ENCODE assay signal across 12 cellular contexts in the genomic region with DNA sequence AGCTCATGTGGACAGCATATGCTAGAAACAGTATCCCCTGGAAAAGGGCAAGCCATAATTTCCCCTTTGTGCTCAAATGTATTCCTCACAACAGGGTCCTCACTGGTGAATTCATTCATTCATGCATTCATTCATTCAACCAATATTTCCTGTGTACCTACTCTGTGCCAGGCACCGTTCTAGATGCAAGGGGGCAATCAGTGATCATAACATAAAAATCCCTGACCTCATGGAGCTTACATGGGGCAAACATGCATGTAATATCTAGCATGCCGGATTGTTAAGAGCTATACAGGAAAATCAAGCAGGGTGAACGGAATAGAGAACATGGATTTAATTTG. TPM values are rescaled to one million over a fixed set of nuclear protein-coding genes. Genes with fewer than 3 reads are reported as not detected.
DNase-seq lines count a peak whose midpoint lies in the region; ATAC-seq and TF ChIP-seq lines count a peak whose summit lies in the region.
"Had no signal": no experiment of that assay in that cellular context is flagged by ENCODE, and none has a peak within 500 bp of the region (broad histone marks: within the 10 kb centered on the region; RNA-seq: fewer than 3 reads in every experiment).

No MANE protein-coding gene starts in this region.

- H3K36me3 Mint-ChIP-seq in activated T-cell treated with anti-CD3 and anti-CD28 coated beads, Interleukin-2, amount 50 U/mL, for 4 hours (ENCODE audit: insufficient read depth) = peaks cover 23% of the 10 kb centered on the region
- H3K36me3 Mint-ChIP-seq in T-cell = peaks cover 24% of the 10 kb centered on the region
- H3K36me3 Mint-ChIP-seq in endothelial cell (ENCODE audit: low read depth, unreplicated experiment) = peaks cover 21% of the 10 kb centered on the region

- no peak for ATAC-seq in activated T-cell treated with anti-CD3 and anti-CD28 coated beads, Interleukin-2, amount 50 U/mL, for 4 hours
- ATAC-seq in T-cell (replicated peaks in 1 of 4) = no peak
- ATAC-seq in stimulated activated naive CD8-positive, alpha-beta T cell treated with anti-CD3 and anti-CD28 coated beads, Interleukin-15, amount 100 ng/mL, for 72 hours = no peak

- H3K27ac Mint-ChIP-seq in T-cell (peak overlapping the region; percentile 70 to 75), endothelial cell (ENCODE audit: unreplicated experiment) (peak overlapping the region; percentile 4)
- H3K27ac Mint-ChIP-seq in stimulated activated naive CD8-positive, alpha-beta T cell treated with anti-CD3 and anti-CD28 coated beads, Interleukin-15, amount 100 ng/mL, for 72 hours = peak overlapping the region; percentile 75 to 83

- CTCF ChIA-PET in T-cell (lab: Charles Lee) = interaction anchor here (0.6 to 1.0 kb wide), 3 partner anchors 22 to 982 kb away, joined by 3 to 4 read pairs (median 4); no protein-coding TSS in a partner anchor

- TF ChIP-seq CTCF in endothelial cell (IDR thresholded peaks at IDR 0.05; ENCODE audit: unreplicated experiment) = no peak

- H3K27me3 Mint-ChIP-seq in activated T-cell treated with anti-CD3 and anti-CD28 coated beads, Interleukin-2, amount 50 U/mL, for 4 hours (ENCODE audit: low read depth) = no peaks in the 10 kb centered on the region
- H3K27me3 Mint-ChIP-seq in T-cell (no peaks in the 10 kb centered on the region), endothelial cell (ENCODE audit: unreplicated experiment) (peaks cover 8% of the 10 kb centered on the region)
- H3K27me3 Mint-ChIP-seq in stimulated activated naive CD8-positive, alpha-beta T cell treated with anti-CD3 and anti-CD28 coated beads, Interleukin-15, amount 100 ng/mL, for 72 hours = no peaks in the 10 kb centered on the region

- peak overlapping the region; percentile 98 for H3K4me3 Mint-ChIP-seq in activated T-cell treated with anti-CD3 and anti-CD28 coated beads, Interleukin-2, amount 50 U/mL, for 4 hours
- H3K4me3 Mint-ChIP-seq in T-cell = peak overlapping the region; percentile 91 to 97 (median 93)
- peak overlapping the region; percentile 97 for H3K4me3 Mint-ChIP-seq in endothelial cell (ENCODE audit: unreplicated experiment)
- H3K4me3 Mint-ChIP-seq in stimulated activated naive CD8-positive, alpha-beta T cell treated with anti-CD3 and anti-CD28 coated beads, Interleukin-15, amount 100 ng/mL, for 72 hours = peak overlapping the region; percentile 100

- no peaks in the 10 kb centered on the region for H3K9me3 Mint-ChIP-seq in activated T-cell treated with anti-CD3 and anti-CD28 coated beads, Interleukin-2, amount 50 U/mL, for 4 hours
- H3K9me3 Mint-ChIP-seq in T-cell = no peaks in the 10 kb centered on the region
- H3K9me3 Mint-ChIP-seq in endothelial cell (ENCODE audit: unreplicated experiment) = no peaks in the 10 kb centered on the region
- no peaks in the 10 kb centered on the region for H3K9me3 Mint-ChIP-seq in stimulated activated naive CD8-positive, alpha-beta T cell treated with anti-CD3 and anti-CD28 coated beads, Interleukin-15, amount 100 ng/mL, for 72 hours

- H3K4me1 Mint-ChIP-seq in activated T-cell treated with anti-CD3 and anti-CD28 coated beads, Interleukin-2, amount 50 U/mL, for 4 hours (ENCODE audit: low read depth) = peaks cover 72% of the 10 kb centered on the region
- H3K4me1 Mint-ChIP-seq in T-cell (peaks cover 77 to 83% (median 80%) of the 10 kb centered on the region in 3 donors), endothelial cell (ENCODE audit: unreplicated experiment) (peaks cover 19% of the 10 kb centered on the region)
- peaks cover 87% of the 10 kb centered on the region for H3K4me1 Mint-ChIP-seq in stimulated activated naive CD8-positive, alpha-beta T cell treated with anti-CD3 and anti-CD28 coated beads, Interleukin-15, amount 100 ng/mL, for 72 hours

- POLR2A ChIA-PET in T-cell (lab: Charles Lee) = no interaction called here

- no peak for DNase-seq in activated T-cell treated with anti-CD3 and anti-CD28 coated beads, Interleukin-2, amount 50 U/mL, for 4 hours
- DNase-seq in activated T-cell treated with anti-CD3 and anti-CD28 coated beads, Interleukin-2, amount 50 U/mL, for 1 hour = no peak
- DNase-seq in T-cell (no peak), endothelial cell (ENCODE audit: low spot score) (no peak), COR-L47 (lab: John Stamatoyannopoulos, UW) (no peak), NCI-H1417 (lab: John Stamatoyannopoulos, UW) (no peak), NCI-H345 (lab: John Stamatoyannopoulos, UW) (no peak)
- DNase-seq in stimulated activated naive CD8-positive, alpha-beta T cell treated with anti-CD3 and anti-CD28 coated beads, Interleukin-15, amount 100 ng/mL, for 72 hours = no peak
- DNase-seq: foreskin melanocyte, H7, NCI-H1694 treated with DMSO at 0.1 percent for 48 hours, NCI-H69 had no signal

RNA-seq across cellular contexts. Expression of gene RANBP3, which starts 2.6 kb away (rescaled TPM):
- 100 to 1,000 TPM; 101 to 104 (median 103) TPM for total RNA-seq in activated T-cell treated with anti-CD3 and anti-CD28 coated beads, Interleukin-2, amount 50 U/mL, for 4 hours
- 100 to 1,000 TPM in 2 of 5 donors, 10 to 100 TPM in 3; 90.2 to 101 (median 98.3) TPM for total RNA-seq in T-cell
- 69.5 TPM for total RNA-seq in endothelial cell (ENCODE audit: unreplicated experiment)

Comparison
In these comparisons a context has a peak if more than half of its experiments do, and no peak if none do; other contexts are left out.
1. H3K27ac Mint-ChIP-seq: peak in every context shown above with its lines; median percentile 79 in stimulated activated naive CD8-positive, alpha-beta T cell treated with anti-CD3 and anti-CD28 coated beads, Interleukin-15, amount 100 ng/mL, for 72 hours; 72 in T-cell; 4 in endothelial cell.